Comparison of ENCODE assay signal across 20 cellular contexts in genomic region chr5:113343343-113343742, GRCh38.
A peak's percentile ranks its signal among the peaks of the same experiment; 100 is the strongest.
DNase-seq lines count a peak whose midpoint lies in the region; ATAC-seq and TF ChIP-seq lines count a peak whose summit lies in the region.
"Had no signal": no experiment of that assay in that cellular context is flagged by ENCODE, and none has a peak within 500 bp of the region (broad histone marks: within the 10 kb centered on the region; RNA-seq: fewer than 3 reads in every experiment).

No MANE protein-coding gene starts in this region.

- TF ChIP-seq CTCF in fibroblast of the aortic adventitia (IDR thresholded peaks at IDR 0.05; ENCODE audit: insufficient read depth, low read length), result no peak

- ATAC-seq in GM18907 (IDR thresholded peaks at IDR 0.05; ENCODE audit: unreplicated experiment) (no peak), GM18517 (IDR thresholded peaks at IDR 0.05; ENCODE audit: unreplicated experiment) (no peak)
- ATAC-seq: body of pancreas; HCT116; naive thymus-derived CD4-positive, alpha-beta T cell; stimulated activated naive CD8-positive, alpha-beta T cell treated with anti-CD3 and anti-CD28 coated beads, Interleukin-15, Interleukin-2, amounts not matched to agents 100 U/mL and 50 U/mL, for 24 hours had no signal

- no peak overlapping the region for H3K4me3 ChIP-seq in fibroblast of the aortic adventitia (ENCODE audit: low read depth, low read length)
- H3K4me3 ChIP-seq: body of pancreas had no signal

- DNase-seq in M059J (ENCODE audit: low read depth) (peak; percentile 45), amniotic epithelial cell (ENCODE audit: low read depth) (peak; percentile 83), fibroblast of the aortic adventitia (ENCODE audit: low read depth) (peak; percentile 78), islet precursor cell (peak; percentile 77), 8988T (no peak)
- DNase-seq: activated CD4-positive, alpha-beta T cell treated with anti-CD3 and anti-CD28 coated beads, Interleukin-2, amount 10 ng/mL, durations not matched to agents 24 days and 14 days; body of pancreas; CD4-positive, alpha-beta T cell; cortex of kidney; GF-D8; naive thymus-derived CD4-positive, alpha-beta T cell; NCI-H1105; NCI-H2029; occipital lobe; OCI-M1; stimulated activated CD4-positive, alpha-beta T cell treated with anti-CD3 and anti-CD28 coated beads, Interleukin-4, amount 100 ng/mL, for 1 hour; stimulated activated naive CD8-positive, alpha-beta T cell treated with anti-CD3 and anti-CD28 coated beads, Interleukin-15, Interleukin-2, amounts not matched to agents 100 U/mL and 50 U/mL, for 24 hours had no signal
